ENCODE assay signal across 13 cellular contexts in the genomic region with DNA sequence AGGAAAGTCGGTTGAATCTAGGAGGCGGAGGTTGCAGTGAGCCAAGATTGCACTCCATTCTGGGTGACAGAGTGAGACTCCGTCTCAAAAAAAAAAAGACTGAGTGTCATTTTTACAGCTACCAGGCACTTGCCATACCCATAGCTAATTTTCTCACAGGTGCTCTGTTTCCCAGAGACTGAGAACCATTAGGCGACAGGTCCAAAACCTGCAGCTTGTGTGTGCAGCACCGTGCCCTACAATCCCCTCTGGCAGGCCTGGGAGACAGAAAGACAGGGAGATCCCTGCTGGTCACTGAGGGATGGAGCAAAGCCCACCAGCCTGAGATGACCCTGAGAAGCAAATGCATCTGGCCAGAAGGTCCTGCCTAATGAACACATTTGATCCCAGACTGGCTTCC. TPM values are rescaled to one million over a fixed set of nuclear protein-coding genes. Genes with fewer than 3 reads are reported as not detected.
DNase-seq lines count a peak whose midpoint lies in the region; ATAC-seq and TF ChIP-seq lines count a peak whose summit lies in the region.
"Had no signal": no experiment of that assay in that cellular context is flagged by ENCODE, and none has a peak within 500 bp of the region (broad histone marks: within the 10 kb centered on the region; RNA-seq: fewer than 3 reads in every experiment).

No MANE protein-coding gene starts in this region.

- H3K27ac ChIP-seq in MM.1S (ENCODE audit: low read length) (no peak overlapping the region), neural progenitor cell (no peak overlapping the region), adrenal gland (no peak overlapping the region)
- H3K27ac ChIP-seq: Peyer's patch had no signal

- H3K9me3 ChIP-seq in MM.1S (replicated peaks; ENCODE audit: insufficient read depth, low read length) (no peaks in the 10 kb centered on the region), neural progenitor cell (ENCODE audit: low read depth) (no peaks in the 10 kb centered on the region), adrenal gland (replicated peaks in 1 of 3) (no peaks in the 10 kb centered on the region)
- H3K9me3 ChIP-seq: Peyer's patch had no signal

- no peaks in the 10 kb centered on the region for H3K27me3 ChIP-seq in MM.1S (replicated peaks; ENCODE audit: insufficient read depth, low read length)
- H3K27me3 ChIP-seq in neural progenitor cell: no peaks in the 10 kb centered on the region
- H3K27me3 ChIP-seq in adrenal gland: no peaks in the 10 kb centered on the region
- H3K27me3 ChIP-seq: Peyer's patch had no signal

- peaks cover 17% of the 10 kb centered on the region for H3K4me1 Mint-ChIP-seq in activated CD4-positive, alpha-beta T cell treated with anti-CD3 and anti-CD28 coated beads for 36 hours
- peaks cover 23% of the 10 kb centered on the region for H3K4me1 Mint-ChIP-seq in activated naive CD8-positive, alpha-beta T cell treated with anti-CD3 and anti-CD28 coated beads, Interleukin-2, amount 50 U/mL, for 24 hours
- peaks cover 9% of the 10 kb centered on the region for H3K4me1 Mint-ChIP-seq in neural progenitor cell

- H3K4me1 ChIP-seq in MM.1S (ENCODE audit: low read length): peaks cover 9% of the 10 kb centered on the region
- peaks cover 4% of the 10 kb centered on the region for H3K4me1 ChIP-seq in neural progenitor cell
- peaks cover 8 to 22% of the 10 kb centered on the region in 2 donors for H3K4me1 ChIP-seq in adrenal gland (replicated peaks in 1 of 2)

- DNase-seq in activated CD4-positive, alpha-beta T cell treated with anti-CD3 and anti-CD28 coated beads for 36 hours: no peak
- DNase-seq in activated CD4-positive, alpha-beta T cell treated with anti-CD3 and anti-CD28 coated beads, Interleukin-2, amount 50 U/mL, for 4 hours: no peak
- DNase-seq in MM.1S: no peak
- no peak for DNase-seq in activated naive CD8-positive, alpha-beta T cell treated with anti-CD3 and anti-CD28 coated beads, Interleukin-2, amount 50 U/mL, for 24 hours
- DNase-seq in neural progenitor cell (ENCODE audit: low spot score): no peak
- no peak for DNase-seq in DMS79 (lab: John Stamatoyannopoulos, UW)
- no peak for DNase-seq in adrenal gland
- DNase-seq: glutamatergic neuron, NCI-H1092 treated with DMSO at 0.1 percent for 48 hours, NCI-H226, Peyer's patch had no signal

- H3K4me2 ChIP-seq in MM.1S (ENCODE audit: low read depth, low read length): peak overlapping the region; percentile 98
- H3K4me2 ChIP-seq in neural progenitor cell: peak overlapping the region; percentile 78

- no peak overlapping the region for H3K9ac ChIP-seq in MM.1S (ENCODE audit: low read length)
- H3K9ac ChIP-seq in neural progenitor cell: no peak overlapping the region

- ATAC-seq in activated CD4-positive, alpha-beta T cell treated with anti-CD3 and anti-CD28 coated beads for 36 hours: no peak
- no peak for ATAC-seq in activated naive CD8-positive, alpha-beta T cell treated with anti-CD3 and anti-CD28 coated beads, Interleukin-2, amount 50 U/mL, for 24 hours
- ATAC-seq in GM19452 (IDR thresholded peaks at IDR 0.05; ENCODE audit: unreplicated experiment): no peak

- peaks cover 22% of the 10 kb centered on the region for H3F3A ChIP-seq in MM.1S (ENCODE audit: insufficient read depth, low read length)
- peaks cover 53% of the 10 kb centered on the region for H3F3A ChIP-seq in neural progenitor cell (ENCODE audit: low read depth)

- no peak for TF ChIP-seq POLR2A in adrenal gland (IDR thresholded peaks at IDR 0.05)

- H3K4me3 ChIP-seq in MM.1S (ENCODE audit: low read length) (no peak overlapping the region), neural progenitor cell (no peak overlapping the region), adrenal gland (no peak overlapping the region)

- CTCF ChIA-PET in activated CD4-positive, alpha-beta T cell treated with anti-CD3 and anti-CD28 coated beads for 36 hours (lab: Charles Lee): interaction anchor here (0.6 to 1.4 kb wide), 3 partner anchors 37 to 278 kb away, joined by 3 to 4 read pairs (median 3); no protein-coding TSS in a partner anchor

- no peak overlapping the region for H3K27ac Mint-ChIP-seq in activated CD4-positive, alpha-beta T cell treated with anti-CD3 and anti-CD28 coated beads for 36 hours
- H3K27ac Mint-ChIP-seq in activated naive CD8-positive, alpha-beta T cell treated with anti-CD3 and anti-CD28 coated beads, Interleukin-2, amount 50 U/mL, for 24 hours: no peak overlapping the region
- no peak overlapping the region for H3K27ac Mint-ChIP-seq in neural progenitor cell

- peaks cover 9% of the 10 kb centered on the region for H3K36me3 Mint-ChIP-seq in activated CD4-positive, alpha-beta T cell treated with anti-CD3 and anti-CD28 coated beads for 36 hours (ENCODE audit: low read depth)
- peaks cover 2% of the 10 kb centered on the region for H3K36me3 Mint-ChIP-seq in activated naive CD8-positive, alpha-beta T cell treated with anti-CD3 and anti-CD28 coated beads, Interleukin-2, amount 50 U/mL, for 24 hours (ENCODE audit: low read depth)
- H3K36me3 Mint-ChIP-seq in neural progenitor cell: peaks cover 5% of the 10 kb centered on the region

- H3K79me2 ChIP-seq in MM.1S (ENCODE audit: low read length) (peaks cover 73% of the 10 kb centered on the region), neural progenitor cell (ENCODE audit: low read depth) (peaks cover 92% of the 10 kb centered on the region)

- TF ChIP-seq CTCF in MM.1S (IDR thresholded peaks at IDR 0.05; ENCODE audit: low read length): no peak
- no peak for TF ChIP-seq CTCF in neural progenitor cell (IDR thresholded peaks at IDR 0.05)
- TF ChIP-seq CTCF in adrenal gland (IDR thresholded peaks at IDR 0.05): no peak

- H3K9me3 Mint-ChIP-seq in activated CD4-positive, alpha-beta T cell treated with anti-CD3 and anti-CD28 coated beads for 36 hours (ENCODE audit: low read depth): no peaks in the 10 kb centered on the region
- H3K9me3 Mint-ChIP-seq in activated naive CD8-positive, alpha-beta T cell treated with anti-CD3 and anti-CD28 coated beads, Interleukin-2, amount 50 U/mL, for 24 hours: no peaks in the 10 kb centered on the region
- H3K9me3 Mint-ChIP-seq in neural progenitor cell: no peaks in the 10 kb centered on the region

- H3K36me3 ChIP-seq in MM.1S (replicated peaks; ENCODE audit: insufficient read depth, low read length) (no peaks in the 10 kb centered on the region), neural progenitor cell (no peaks in the 10 kb centered on the region), adrenal gland (replicated peaks in 1 of 2) (no peaks in the 10 kb centered on the region)
- H3K36me3 ChIP-seq: Peyer's patch had no signal

- 83 to 90% (median 87%) methylated on average over 4 to 5 of the region's 5 CpGs for WGBS in adrenal gland, 4 donors

- peak overlapping the region; percentile 84 for H3K4me3 Mint-ChIP-seq in activated CD4-positive, alpha-beta T cell treated with anti-CD3 and anti-CD28 coated beads for 36 hours
- peak overlapping the region; percentile 84 for H3K4me3 Mint-ChIP-seq in activated naive CD8-positive, alpha-beta T cell treated with anti-CD3 and anti-CD28 coated beads, Interleukin-2, amount 50 U/mL, for 24 hours
- H3K4me3 Mint-ChIP-seq in neural progenitor cell: peak overlapping the region; percentile 97

- POLR2A ChIA-PET in activated CD4-positive, alpha-beta T cell treated with anti-CD3 and anti-CD28 coated beads for 36 hours (lab: Charles Lee): interaction anchor here (0.7 to 2.7 kb wide), 2 partner anchors 17 to 1263 kb away, joined by 5 to 29 read pairs; no protein-coding TSS in a partner anchor

- no peak overlapping the region for H2AFZ ChIP-seq in MM.1S (ENCODE audit: low read length)
- H2AFZ ChIP-seq in neural progenitor cell (replicated peaks): no peak overlapping the region

- no peaks in the 10 kb centered on the region for H3K9me2 ChIP-seq in MM.1S (replicated peaks; ENCODE audit: insufficient read depth, low read length)

- H4K20me1 ChIP-seq in MM.1S (ENCODE audit: insufficient read depth, low read length) (peaks cover 6% of the 10 kb centered on the region), neural progenitor cell (ENCODE audit: low read depth) (peaks cover 53% of the 10 kb centered on the region)

- intact Hi-C loops in activated CD4-positive, alpha-beta T cell treated with anti-CD3 and anti-CD28 coated beads for 36 hours (cut with DNase I, micrococcal nuclease): loop anchor here (2.0 to 5.0 kb wide), 5 partner anchors 57 to 687 kb away; a partner anchor contains a TSS
- intact Hi-C loops in adrenal gland (cut with DNase I): no loop called here

- no peaks in the 10 kb centered on the region for H3K27me3 Mint-ChIP-seq in activated CD4-positive, alpha-beta T cell treated with anti-CD3 and anti-CD28 coated beads for 36 hours
- no peaks in the 10 kb centered on the region for H3K27me3 Mint-ChIP-seq in activated naive CD8-positive, alpha-beta T cell treated with anti-CD3 and anti-CD28 coated beads, Interleukin-2, amount 50 U/mL, for 24 hours
- peaks cover 4% of the 10 kb centered on the region for H3K27me3 Mint-ChIP-seq in neural progenitor cell (ENCODE audit: insufficient read depth, low read depth)

RNA-seq across cellular contexts. Expression of a gene that starts 2.7 kb away (rescaled TPM):
- 10 to 100 TPM; 31.0 to 42.4 TPM for total RNA-seq in activated CD4-positive, alpha-beta T cell treated with anti-CD3 and anti-CD28 coated beads for 36 hours
- 19.8 and 24.8 TPM in 2 replicates for total RNA-seq in neural progenitor cell (ENCODE audit: low replicate concordance)
- 10 to 100 TPM in 2 of 8 donors, 1 to 10 TPM in 6; 2.5 to 15.4 (median 6.4) TPM for total RNA-seq in adrenal gland
- polyA plus RNA-seq in adrenal gland: 10 to 100 TPM in 1 of 3 donors, 1 to 10 TPM in 2; 3.3 to 10.3 (median 4.5) TPM

RNA-seq across cellular contexts. Expression of a gene that starts 28.2 kb away (rescaled TPM):
- not detected for total RNA-seq in activated CD4-positive, alpha-beta T cell treated with anti-CD3 and anti-CD28 coated beads for 36 hours
- total RNA-seq in neural progenitor cell (ENCODE audit: low replicate concordance): 0.06 and 0.22 TPM in 2 replicates
- 1 to 10 TPM in 1 of 8 donors, under 1 TPM in 5, not detected in 2; 0.29 to 1.3 (median 0.53) TPM for total RNA-seq in adrenal gland
- polyA plus RNA-seq in adrenal gland: under 1 TPM; 0.24 to 0.57 (median 0.46) TPM
- total RNA-seq: osteocyte had no signal

RNA-seq across cellular contexts. Expression of a gene that starts 45.8 kb away (rescaled TPM):
- total RNA-seq in activated CD4-positive, alpha-beta T cell treated with anti-CD3 and anti-CD28 coated beads for 36 hours: under 1 TPM; 0.27 to 0.30 TPM
- total RNA-seq in neural progenitor cell (ENCODE audit: low replicate concordance) (0.15 and 1.3 TPM in 2 replicates), adrenal gland (10 to 100 TPM; 11.9 to 36.2 (median 18.6) TPM)
- polyA plus RNA-seq in adrenal gland: 10 to 100 TPM in 2 of 3 donors, 1 to 10 TPM in 1; 2.0 to 16.7 (median 13.4) TPM

Comparison
In these comparisons a context has a peak if more than half of its experiments do, and no peak if none do; other contexts are left out.
1. intact Hi-C loops: an anchor here in activated CD4-positive, alpha-beta T cell treated with anti-CD3 and anti-CD28 coated beads for 36 hours (2.0 to 5.0 kb wide); none called in adrenal gland.